ENCODE assay signal across 17 cellular contexts in the genomic region with DNA sequence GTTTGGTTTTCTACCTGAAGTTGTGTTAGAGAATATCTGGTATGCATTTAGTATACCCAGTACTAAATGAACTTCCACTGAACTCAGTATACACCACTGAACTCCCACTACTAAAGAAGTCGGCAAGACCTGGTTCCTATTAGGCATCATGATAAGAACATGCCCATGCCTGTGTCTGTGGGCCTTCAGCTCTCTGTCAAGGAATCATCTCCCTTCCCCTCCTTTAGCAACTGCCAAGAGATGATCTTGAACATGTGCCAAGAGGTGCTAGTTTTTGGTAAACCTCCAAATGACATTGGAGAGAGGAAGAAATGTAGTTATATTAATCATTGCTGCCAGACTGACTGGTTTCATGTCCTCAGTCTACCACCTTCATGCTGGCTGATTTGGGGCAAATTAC.
"Had no signal": no experiment of that assay in that cellular context is flagged by ENCODE, and none has a peak within 500 bp of the region (broad histone marks: within the 10 kb centered on the region; RNA-seq: fewer than 3 reads in every experiment).

No MANE protein-coding gene starts in this region.

- ATAC-seq: esophagus mucosa; left lobe of liver; natural killer cell; stimulated activated naive CD8-positive, alpha-beta T cell treated with anti-CD3 and anti-CD28 coated beads, Interleukin-15, amount 100 ng/mL, for 72 hours had no signal

- H3K27ac Mint-ChIP-seq: activated T-helper 1 cell treated with anti-CD3 and anti-CD28 coated beads, Interleukin-12 subunit alpha, Interleukin-12 subunit beta, Interleukin-2, Interleukin-4 antibody, amounts not matched to agents 30 ng/mL and 10 ng/mL and 1 ng/mL, durations not matched to agents 14 hours and 24 hours and 36 hours; immature natural killer cell; natural killer cell; stimulated activated naive CD8-positive, alpha-beta T cell treated with anti-CD3 and anti-CD28 coated beads, Interleukin-15, amount 100 ng/mL, for 72 hours; type B pancreatic cell had no signal

- H3K27me3 ChIP-seq: brain microvascular endothelial cell, neutrophil, sigmoid colon had no signal

- H3K27ac ChIP-seq: brain microvascular endothelial cell, neutrophil, parathyroid adenoma, sigmoid colon had no signal

- H3K4me1 ChIP-seq: parathyroid adenoma, sigmoid colon had no signal

- H3K9me3 Mint-ChIP-seq: immature natural killer cell, natural killer cell, type B pancreatic cell had no signal

- H3K27me3 Mint-ChIP-seq: stimulated activated naive CD8-positive, alpha-beta T cell treated with anti-CD3 and anti-CD28 coated beads, Interleukin-15, amount 100 ng/mL, for 72 hours; type B pancreatic cell had no signal

- H3K4me3 Mint-ChIP-seq: activated T-helper 1 cell treated with anti-CD3 and anti-CD28 coated beads, Interleukin-12 subunit alpha, Interleukin-12 subunit beta, Interleukin-2, Interleukin-4 antibody, amounts not matched to agents 30 ng/mL and 10 ng/mL and 1 ng/mL, durations not matched to agents 14 hours and 24 hours and 36 hours; immature natural killer cell; natural killer cell; stimulated activated naive CD8-positive, alpha-beta T cell treated with anti-CD3 and anti-CD28 coated beads, Interleukin-15, amount 100 ng/mL, for 72 hours; type B pancreatic cell had no signal

- DNase-seq: activated CD4-positive, CD25-positive, alpha-beta regulatory T cell treated with anti-CD3 and anti-CD28 coated beads, Interleukin-2, amount 50 U/mL, for 72 hours; anterior cingulate cortex; brain microvascular endothelial cell; foreskin melanocyte; head of caudate nucleus; immature natural killer cell; natural killer cell; sigmoid colon; stimulated activated CD4-positive, alpha-beta T cell treated with anti-CD3 and anti-CD28 coated beads, Interleukin-1b, Interleukin-23, amount 100 ng/mL, for 48 hours; stimulated activated naive CD8-positive, alpha-beta T cell treated with anti-CD3 and anti-CD28 coated beads, Interleukin-15, amount 100 ng/mL, for 72 hours; T-helper 1 cell had no signal

- H3K9me3 ChIP-seq: neutrophil, sigmoid colon had no signal

- H3K36me3 ChIP-seq: neutrophil had no signal

- H3K4me1 Mint-ChIP-seq: immature natural killer cell; natural killer cell; stimulated activated naive CD8-positive, alpha-beta T cell treated with anti-CD3 and anti-CD28 coated beads, Interleukin-15, amount 100 ng/mL, for 72 hours had no signal

- H3K36me3 Mint-ChIP-seq: natural killer cell had no signal

- H3K4me3 ChIP-seq: sigmoid colon had no signal
